ENCODE assay signal across 15 cellular contexts in the genomic region with DNA sequence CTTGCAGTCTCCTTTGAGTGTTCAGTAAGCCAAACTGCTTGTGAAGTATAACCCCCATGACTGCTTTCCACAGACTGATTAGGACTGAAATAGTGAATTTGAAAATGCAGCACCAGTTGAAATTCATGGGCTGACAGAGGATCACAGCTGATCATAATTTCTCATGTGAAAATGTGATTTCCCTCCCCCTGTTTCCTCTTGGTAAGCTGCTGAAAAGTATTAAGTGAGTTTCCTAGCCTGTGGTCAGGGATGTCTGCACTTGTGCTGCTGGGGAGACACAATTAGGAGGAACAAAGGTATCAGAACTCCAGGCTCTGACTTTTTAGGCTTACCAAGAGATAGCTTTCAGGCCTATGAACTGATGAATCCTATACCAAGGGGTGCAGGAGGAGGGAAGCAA.
"Had no signal": no experiment of that assay in that cellular context is flagged by ENCODE, and none has a peak within 500 bp of the region (broad histone marks: within the 10 kb centered on the region; RNA-seq: fewer than 3 reads in every experiment).

No MANE protein-coding gene starts in this region.

- H3K4me3 Mint-ChIP-seq: activated CD8-positive, alpha-beta memory T cell treated with anti-CD3 and anti-CD28 coated beads, Interleukin-2, amount 10 ng/mL, durations not matched to agents 7 days and 5 days; activated naive CD8-positive, alpha-beta T cell; stimulated activated effector memory CD8-positive, alpha-beta T cell treated with anti-CD3 and anti-CD28 coated beads, Interleukin-12 subunit alpha, Interleukin-12 subunit beta, amount 100 ng/mL, for 72 hours had no signal

- DNase-seq: activated CD4-positive, alpha-beta T cell treated with anti-CD3 and anti-CD28 coated beads for 1 hour; activated CD4-positive, alpha-beta T cell treated with anti-CD3 and anti-CD28 coated beads, Interleukin-2, amount 50 U/mL, for 48 hours; activated CD8-positive, alpha-beta memory T cell treated with anti-CD3 and anti-CD28 coated beads, Interleukin-2, amount 10 ng/mL, durations not matched to agents 7 days and 5 days; activated gamma-delta T cell; activated T-cell treated with anti-CD3 and anti-CD28 coated beads, Interleukin-2, amount 50 U/mL, for 48 hours; gastrocnemius medialis; kidney; left ventricle myocardium superior; retina; T-helper 9 cell had no signal

- H3K9me3 Mint-ChIP-seq: stimulated activated effector memory CD8-positive, alpha-beta T cell treated with anti-CD3 and anti-CD28 coated beads, Interleukin-12 subunit alpha, Interleukin-12 subunit beta, amount 100 ng/mL, for 72 hours had no signal

- H3K36me3 Mint-ChIP-seq: activated CD8-positive, alpha-beta memory T cell treated with anti-CD3 and anti-CD28 coated beads, Interleukin-2, amount 10 ng/mL, durations not matched to agents 7 days and 5 days; activated naive CD8-positive, alpha-beta T cell; stimulated activated effector memory CD8-positive, alpha-beta T cell treated with anti-CD3 and anti-CD28 coated beads, Interleukin-12 subunit alpha, Interleukin-12 subunit beta, amount 100 ng/mL, for 72 hours had no signal

- H3K27ac Mint-ChIP-seq: activated CD8-positive, alpha-beta memory T cell treated with anti-CD3 and anti-CD28 coated beads, Interleukin-2, amount 10 ng/mL, durations not matched to agents 7 days and 5 days; activated naive CD8-positive, alpha-beta T cell; stimulated activated effector memory CD8-positive, alpha-beta T cell treated with anti-CD3 and anti-CD28 coated beads, Interleukin-12 subunit alpha, Interleukin-12 subunit beta, amount 100 ng/mL, for 72 hours had no signal

- H3K27me3 ChIP-seq: gastrocnemius medialis, neutrophil, tibial nerve had no signal

- H3K9me3 ChIP-seq: gastrocnemius medialis, neutrophil, tibial nerve had no signal

- H3K4me1 Mint-ChIP-seq: activated CD8-positive, alpha-beta memory T cell treated with anti-CD3 and anti-CD28 coated beads, Interleukin-2, amount 10 ng/mL, durations not matched to agents 7 days and 5 days; stimulated activated effector memory CD8-positive, alpha-beta T cell treated with anti-CD3 and anti-CD28 coated beads, Interleukin-12 subunit alpha, Interleukin-12 subunit beta, amount 100 ng/mL, for 72 hours had no signal

- H3K4me3 ChIP-seq: gastrocnemius medialis, skin epidermis, tibial nerve had no signal

- H3K27ac ChIP-seq: gastrocnemius medialis, neutrophil, skin epidermis had no signal

- ATAC-seq: activated CD8-positive, alpha-beta memory T cell treated with anti-CD3 and anti-CD28 coated beads, Interleukin-2, amount 10 ng/mL, durations not matched to agents 7 days and 5 days; gastrocnemius medialis; left ventricle myocardium superior; stimulated activated effector memory CD8-positive, alpha-beta T cell treated with anti-CD3 and anti-CD28 coated beads, Interleukin-12 subunit alpha, Interleukin-12 subunit beta, amount 100 ng/mL, for 72 hours had no signal

- H3K36me3 ChIP-seq: gastrocnemius medialis, neutrophil, tibial nerve had no signal
